1 cellular context compared by ENCODE assay signal in genomic region chr14:89458713-89459112, GRCh38.
TF ChIP-seq lines count a peak whose summit lies in the region.

No MANE protein-coding gene starts in this region.

TF ChIP-seq in GM23338, 12 proteins besides CTCF, POLR2A, EP300 and RAD21 (continued from another document):
- TF ChIP-seq REST (IDR thresholded peaks at IDR 0.05; ENCODE audit: unreplicated experiment), result no peak
- TF ChIP-seq ZNF331 (CRISPR knock-in tag; IDR thresholded peaks at IDR 0.05; ENCODE audit: low read depth), result no peak
